8 cellular contexts compared by ENCODE assay signal in the genomic region with DNA sequence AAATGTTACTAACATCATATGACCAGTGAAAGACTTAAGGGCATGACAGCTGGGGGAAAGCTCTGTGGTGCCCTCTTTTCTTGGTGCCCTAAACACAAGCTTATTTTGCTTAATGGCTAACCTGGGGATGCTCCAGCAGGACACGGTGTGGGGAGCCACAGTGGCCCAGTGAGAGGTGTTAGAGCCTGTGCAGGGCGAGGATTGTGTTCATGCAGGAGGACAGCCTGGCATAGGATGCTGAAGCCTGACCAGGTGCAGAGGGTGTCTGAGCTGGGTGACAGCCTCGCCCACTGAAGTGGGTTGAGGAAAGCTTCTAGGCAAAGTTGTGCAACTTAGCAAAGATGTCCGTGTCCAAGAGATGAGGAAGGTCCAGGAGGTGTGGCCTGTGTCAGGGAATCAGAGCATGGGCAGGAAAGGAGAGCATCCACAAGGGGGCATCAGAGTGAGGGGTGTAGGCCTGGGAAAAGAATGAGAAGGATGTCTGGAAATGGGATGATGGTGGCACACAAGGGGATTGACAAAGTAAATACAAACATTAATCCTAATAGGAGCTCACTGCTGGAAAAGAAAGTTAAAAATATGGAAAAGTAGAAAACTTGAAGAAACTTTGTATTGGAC. TPM values are rescaled to one million over a fixed set of nuclear protein-coding genes. Genes with fewer than 3 reads are reported as not detected.
DNase-seq lines count a peak whose midpoint lies in the region; ATAC-seq and TF ChIP-seq lines count a peak whose summit lies in the region.

No MANE protein-coding gene starts in this region.

- H3K27ac Mint-ChIP-seq in activated CD8-positive, alpha-beta T cell treated with anti-CD3 and anti-CD28 coated beads for 36 hours = no peak overlapping the region

- no peak overlapping the region for H3K4me3 ChIP-seq in fibroblast of mammary gland (ENCODE audit: control insufficient read depth, low read depth, low read length)

- DNase-seq in activated gamma-delta T cell treated with Interleukin-2 at 50 U/mL for 16 hours = peak; percentile 38
- DNase-seq in activated gamma-delta T cell (lab: John Stamatoyannopoulos, UW) = no peak
- peak; percentile 4 for DNase-seq in NCI-H1048 (lab: John Stamatoyannopoulos, UW)
- DNase-seq in activated CD8-positive, alpha-beta T cell treated with anti-CD3 and anti-CD28 coated beads for 36 hours = peak; percentile 51
- DNase-seq in fibroblast of mammary gland (ENCODE audit: low read depth) = peak; percentile 76
- peak; percentile 20 for DNase-seq in pulmonary artery endothelial cell (ENCODE audit: low read depth, low spot score)

- no peaks in the 10 kb centered on the region for H3K9me3 Mint-ChIP-seq in activated CD8-positive, alpha-beta T cell treated with anti-CD3 and anti-CD28 coated beads for 36 hours

- no peaks in the 10 kb centered on the region for H3K4me1 Mint-ChIP-seq in activated CD8-positive, alpha-beta T cell treated with anti-CD3 and anti-CD28 coated beads for 36 hours (ENCODE audit: low read depth)

- CTCF ChIA-PET in activated CD8-positive, alpha-beta T cell treated with anti-CD3 and anti-CD28 coated beads for 36 hours (lab: Charles Lee) = interaction anchor here (0.6 to 2.2 kb wide), 29 partner anchors 10 to 577 kb away, joined by 3 to 10 read pairs (median 4); no protein-coding TSS in a partner anchor

- no peak overlapping the region for H3K4me3 Mint-ChIP-seq in activated CD8-positive, alpha-beta T cell treated with anti-CD3 and anti-CD28 coated beads for 36 hours

- POLR2A ChIA-PET in activated CD8-positive, alpha-beta T cell treated with anti-CD3 and anti-CD28 coated beads for 36 hours (lab: Charles Lee) = no interaction called here

- intact Hi-C loops in activated CD8-positive, alpha-beta T cell treated with anti-CD3 and anti-CD28 coated beads for 36 hours (cut with micrococcal nuclease) = no loop called here

- no peaks in the 10 kb centered on the region for H3K27me3 Mint-ChIP-seq in activated CD8-positive, alpha-beta T cell treated with anti-CD3 and anti-CD28 coated beads for 36 hours

- peak; percentile 66 for TF ChIP-seq CTCF in activated CD8-positive, alpha-beta T cell treated with anti-CD3 and anti-CD28 coated beads for 36 hours (IDR thresholded peaks at IDR 0.05)
- TF ChIP-seq CTCF in fibroblast of mammary gland (conservative IDR thresholded peaks at IDR 0.05; ENCODE audit: control insufficient read depth, insufficient read depth, low read depth, low read length) = peak; percentile 88

- H3K36me3 Mint-ChIP-seq in activated CD8-positive, alpha-beta T cell treated with anti-CD3 and anti-CD28 coated beads for 36 hours (ENCODE audit: low read depth) = no peaks in the 10 kb centered on the region

- peak; percentile 56 for ATAC-seq in activated CD8-positive, alpha-beta T cell treated with anti-CD3 and anti-CD28 coated beads for 36 hours
- ATAC-seq in GM19397 (IDR thresholded peaks at IDR 0.05; ENCODE audit: unreplicated experiment) = no peak
- ATAC-seq in GM18867 (IDR thresholded peaks at IDR 0.05; ENCODE audit: unreplicated experiment) = no peak

RNA-seq across cellular contexts. Expression of gene SLC17A4, which starts 33.9 kb away (rescaled TPM):
- not detected for total RNA-seq in activated CD8-positive, alpha-beta T cell treated with anti-CD3 and anti-CD28 coated beads for 36 hours
- not detected in 2 replicates for total RNA-seq in pulmonary artery endothelial cell

RNA-seq across cellular contexts. Expression of gene SLC17A1, which starts 43.4 kb away (rescaled TPM):
- not detected for total RNA-seq in activated CD8-positive, alpha-beta T cell treated with anti-CD3 and anti-CD28 coated beads for 36 hours
- total RNA-seq in pulmonary artery endothelial cell = not detected in 2 replicates
